9 cellular contexts compared by ENCODE assay signal in genomic region chr17:73640691-73641090, GRCh38.
"Had no signal": no experiment of that assay in that cellular context is flagged by ENCODE, and none has a peak within 500 bp of the region (broad histone marks: within the 10 kb centered on the region; RNA-seq: fewer than 3 reads in every experiment).

No MANE protein-coding gene starts in this region.

- H3K27ac Mint-ChIP-seq: activated CD4-positive, alpha-beta memory T cell treated with anti-CD3 and anti-CD28 coated beads, Interleukin-2, amount 10 ng/mL, durations not matched to agents 7 days and 5 days; activated CD4-positive, alpha-beta T cell treated with anti-CD3 and anti-CD28 coated beads for 36 hours; T-helper 17 cell had no signal

- H3K9me3 Mint-ChIP-seq: activated CD4-positive, alpha-beta memory T cell treated with anti-CD3 and anti-CD28 coated beads, Interleukin-2, amount 10 ng/mL, durations not matched to agents 7 days and 5 days; naive thymus-derived CD8-positive, alpha-beta T cell had no signal

- H3K27me3 Mint-ChIP-seq: naive thymus-derived CD8-positive, alpha-beta T cell had no signal

- DNase-seq: activated CD4-positive, alpha-beta memory T cell treated with anti-CD3 and anti-CD28 coated beads, Interleukin-2, amount 10 ng/mL, durations not matched to agents 7 days and 5 days; activated CD4-positive, alpha-beta T cell treated with anti-CD3 and anti-CD28 coated beads for 36 hours; activated naive CD4-positive, alpha-beta T cell treated with Interleukin-2 at 50 U/mL for 16 hours; hippocampal formation; left ventricle myocardium inferior; naive thymus-derived CD8-positive, alpha-beta T cell; stimulated activated CD4-positive, alpha-beta T cell treated with anti-CD3 and anti-CD28 coated beads, Interleukin-1b, Interleukin-23, amount 100 ng/mL, for 48 hours; T-helper 17 cell had no signal

- H3K36me3 Mint-ChIP-seq: naive thymus-derived CD8-positive, alpha-beta T cell had no signal

- H3K4me3 Mint-ChIP-seq: activated CD4-positive, alpha-beta memory T cell treated with anti-CD3 and anti-CD28 coated beads, Interleukin-2, amount 10 ng/mL, durations not matched to agents 7 days and 5 days; activated CD4-positive, alpha-beta T cell treated with anti-CD3 and anti-CD28 coated beads for 36 hours; T-helper 17 cell had no signal

- ATAC-seq: activated CD4-positive, alpha-beta T cell treated with anti-CD3 and anti-CD28 coated beads for 36 hours; esophagus mucosa; naive thymus-derived CD8-positive, alpha-beta T cell; T-helper 17 cell had no signal
